8 cellular contexts compared by ENCODE assay signal in genomic region chr21:28226563-28226962, GRCh38.
"Had no signal": no experiment of that assay in that cellular context is flagged by ENCODE, and none has a peak within 500 bp of the region (broad histone marks: within the 10 kb centered on the region; RNA-seq: fewer than 3 reads in every experiment).

No MANE protein-coding gene starts in this region.

- ATAC-seq: HCT116 had no signal

- H3K4me3 Mint-ChIP-seq: HFFc6, IgD-negative memory B cell had no signal

- H3K4me3 ChIP-seq: GM23248, HAP-1 had no signal

- H3K27me3 Mint-ChIP-seq: IgD-negative memory B cell had no signal

- H3K9me3 Mint-ChIP-seq: HFFc6 had no signal

- H3K36me3 Mint-ChIP-seq: IgD-negative memory B cell had no signal

- H3K27ac Mint-ChIP-seq: IgD-negative memory B cell had no signal

- DNase-seq: GM23248, GOT3, H7, HFFc6, KBM-7 had no signal
